Comparison of ENCODE assay signal across 21 cellular contexts in genomic region chr17:41439375-41439774, GRCh38. TPM values are rescaled to one million over a fixed set of nuclear protein-coding genes. Genes with fewer than 3 reads are reported as not detected.
"Had no signal": no experiment of that assay in that cellular context is flagged by ENCODE, and none has a peak within 500 bp of the region (broad histone marks: within the 10 kb centered on the region; RNA-seq: fewer than 3 reads in every experiment).

No MANE protein-coding gene starts in this region.

- H3K27ac ChIP-seq: dorsolateral prefrontal cortex, foreskin keratinocyte, right atrium auricular region, transverse colon had no signal

- H3K36me3 ChIP-seq: right atrium auricular region, transverse colon had no signal

- H3K4me1 Mint-ChIP-seq: activated naive CD8-positive, alpha-beta T cell treated with anti-CD3 and anti-CD28 coated beads for 36 hours; endodermal cell; natural killer cell had no signal

- H3K9me3 ChIP-seq: transverse colon had no signal

- H3K4me3 ChIP-seq: dorsolateral prefrontal cortex, right atrium auricular region, smooth muscle cell, transverse colon had no signal

- H3K27ac Mint-ChIP-seq: activated naive CD8-positive, alpha-beta T cell treated with anti-CD3 and anti-CD28 coated beads for 36 hours; activated T-helper 1 cell treated with anti-CD3 and anti-CD28 coated beads, Interleukin-12 subunit alpha, Interleukin-12 subunit beta, Interleukin-2, Interleukin-4 antibody, amounts not matched to agents 30 ng/mL and 10 ng/mL and 1 ng/mL, durations not matched to agents 14 hours and 24 hours and 36 hours; endodermal cell; natural killer cell had no signal

- H3K4me1 ChIP-seq: foreskin keratinocyte, right atrium auricular region, transverse colon had no signal

- H3K36me3 Mint-ChIP-seq: activated naive CD8-positive, alpha-beta T cell treated with anti-CD3 and anti-CD28 coated beads for 36 hours; natural killer cell had no signal

- H3K9me3 Mint-ChIP-seq: activated naive CD8-positive, alpha-beta T cell treated with anti-CD3 and anti-CD28 coated beads for 36 hours; activated T-helper 1 cell treated with anti-CD3 and anti-CD28 coated beads, Interleukin-12 subunit alpha, Interleukin-12 subunit beta, Interleukin-2, Interleukin-4 antibody, amounts not matched to agents 30 ng/mL and 10 ng/mL and 1 ng/mL, durations not matched to agents 14 hours and 24 hours and 36 hours; endodermal cell; natural killer cell had no signal

- DNase-seq: activated CD4-positive, alpha-beta T cell treated with anti-CD3 and anti-CD28 coated beads, Interleukin-2, amount 50 U/mL, for 1 hour; activated CD8-positive, alpha-beta memory T cell treated with anti-CD3 and anti-CD28 coated beads for 24 hours; activated naive CD8-positive, alpha-beta T cell treated with anti-CD3 and anti-CD28 coated beads for 36 hours; aorta; dorsolateral prefrontal cortex; endodermal cell; foreskin keratinocyte; glutamatergic neuron; hypothalamus; kidney glomerular epithelial cell; left ventricle myocardium superior; mesenchymal stem cell; natural killer cell; posterior cingulate gyrus; stimulated activated naive CD8-positive, alpha-beta T cell treated with anti-CD3 and anti-CD28 coated beads, Interleukin-15, Interleukin-2, amounts not matched to agents 100 U/mL and 50 U/mL, for 24 hours; transverse colon had no signal

- ATAC-seq: foreskin keratinocyte; left ventricle myocardium superior; natural killer cell; stimulated activated naive CD8-positive, alpha-beta T cell treated with anti-CD3 and anti-CD28 coated beads, Interleukin-15, Interleukin-2, amounts not matched to agents 100 U/mL and 50 U/mL, for 24 hours had no signal

- H3K4me3 Mint-ChIP-seq: activated naive CD8-positive, alpha-beta T cell treated with anti-CD3 and anti-CD28 coated beads for 36 hours; activated T-helper 1 cell treated with anti-CD3 and anti-CD28 coated beads, Interleukin-12 subunit alpha, Interleukin-12 subunit beta, Interleukin-2, Interleukin-4 antibody, amounts not matched to agents 30 ng/mL and 10 ng/mL and 1 ng/mL, durations not matched to agents 14 hours and 24 hours and 36 hours; endodermal cell; natural killer cell had no signal

RNA-seq across cellular contexts. Expression of gene KRT38, which starts 1.4 kb away (rescaled TPM):
- total RNA-seq: activated naive CD8-positive, alpha-beta T cell treated with anti-CD3 and anti-CD28 coated beads for 36 hours; activated T-helper 1 cell treated with anti-CD3 and anti-CD28 coated beads, Interleukin-12 subunit alpha, Interleukin-12 subunit beta, Interleukin-2, Interleukin-4 antibody, amounts not matched to agents 30 ng/mL and 10 ng/mL and 1 ng/mL, durations not matched to agents 14 hours and 24 hours and 36 hours; aorta; chondrocyte; dorsolateral prefrontal cortex; endodermal cell; foreskin keratinocyte; left ventricle myocardium superior; natural killer cell; right atrium auricular region; smooth muscle cell; T-helper 2 cell treated with Interferon-gamma antibody and Interleukin-4, amounts not matched to agents 100 ng/mL and 5 ng/mL, for 36 hours; transverse colon had no signal

RNA-seq across cellular contexts. Expression of gene KRT37, which starts 15.0 kb away (rescaled TPM):
- total RNA-seq: activated naive CD8-positive, alpha-beta T cell treated with anti-CD3 and anti-CD28 coated beads for 36 hours; activated T-helper 1 cell treated with anti-CD3 and anti-CD28 coated beads, Interleukin-12 subunit alpha, Interleukin-12 subunit beta, Interleukin-2, Interleukin-4 antibody, amounts not matched to agents 30 ng/mL and 10 ng/mL and 1 ng/mL, durations not matched to agents 14 hours and 24 hours and 36 hours; aorta; chondrocyte; dorsolateral prefrontal cortex; endodermal cell; foreskin keratinocyte; left ventricle myocardium superior; natural killer cell; right atrium auricular region; T-helper 2 cell treated with Interferon-gamma antibody and Interleukin-4, amounts not matched to agents 100 ng/mL and 5 ng/mL, for 36 hours; transverse colon had no signal

RNA-seq across cellular contexts. Expression of gene KRT32, which starts 27.8 kb away (rescaled TPM):
- total RNA-seq: activated naive CD8-positive, alpha-beta T cell treated with anti-CD3 and anti-CD28 coated beads for 36 hours; activated T-helper 1 cell treated with anti-CD3 and anti-CD28 coated beads, Interleukin-12 subunit alpha, Interleukin-12 subunit beta, Interleukin-2, Interleukin-4 antibody, amounts not matched to agents 30 ng/mL and 10 ng/mL and 1 ng/mL, durations not matched to agents 14 hours and 24 hours and 36 hours; aorta; chondrocyte; dorsolateral prefrontal cortex; endodermal cell; foreskin keratinocyte; left ventricle myocardium superior; natural killer cell; right atrium auricular region; smooth muscle cell; T-helper 2 cell treated with Interferon-gamma antibody and Interleukin-4, amounts not matched to agents 100 ng/mL and 5 ng/mL, for 36 hours; transverse colon had no signal

RNA-seq across cellular contexts. Expression of gene KRT35, which starts 41.6 kb away (rescaled TPM):
- total RNA-seq: activated naive CD8-positive, alpha-beta T cell treated with anti-CD3 and anti-CD28 coated beads for 36 hours; activated T-helper 1 cell treated with anti-CD3 and anti-CD28 coated beads, Interleukin-12 subunit alpha, Interleukin-12 subunit beta, Interleukin-2, Interleukin-4 antibody, amounts not matched to agents 30 ng/mL and 10 ng/mL and 1 ng/mL, durations not matched to agents 14 hours and 24 hours and 36 hours; aorta; chondrocyte; dorsolateral prefrontal cortex; endodermal cell; foreskin keratinocyte; left ventricle myocardium superior; natural killer cell; right atrium auricular region; smooth muscle cell; T-helper 2 cell treated with Interferon-gamma antibody and Interleukin-4, amounts not matched to agents 100 ng/mL and 5 ng/mL, for 36 hours; transverse colon had no signal

RNA-seq across cellular contexts. Expression of gene KRT31, which starts 42.0 kb away (rescaled TPM):
- total RNA-seq: activated naive CD8-positive, alpha-beta T cell treated with anti-CD3 and anti-CD28 coated beads for 36 hours; activated T-helper 1 cell treated with anti-CD3 and anti-CD28 coated beads, Interleukin-12 subunit alpha, Interleukin-12 subunit beta, Interleukin-2, Interleukin-4 antibody, amounts not matched to agents 30 ng/mL and 10 ng/mL and 1 ng/mL, durations not matched to agents 14 hours and 24 hours and 36 hours; aorta; chondrocyte; endodermal cell; left ventricle myocardium superior; natural killer cell; right atrium auricular region; smooth muscle cell; T-helper 2 cell treated with Interferon-gamma antibody and Interleukin-4, amounts not matched to agents 100 ng/mL and 5 ng/mL, for 36 hours; transverse colon had no signal
